In genomic region chr4:126750723-126751122, GRCh38 we compare ENCODE assay signal across 27 cellular contexts.
"Had no signal": no experiment of that assay in that cellular context is flagged by ENCODE, and none has a peak within 500 bp of the region (broad histone marks: within the 10 kb centered on the region; RNA-seq: fewer than 3 reads in every experiment).

No MANE protein-coding gene starts in this region.

- FAIRE-seq: astrocyte, endothelial cell of umbilical vein, small intestine, TTC549 had no signal

- DNase-seq: activated CD4-positive, alpha-beta memory T cell treated with anti-CD3 and anti-CD28 coated beads for 36 hours; activated CD4-positive, alpha-beta T cell treated with anti-CD3 and anti-CD28 coated beads for 48 hours; activated CD8-positive, alpha-beta memory T cell treated with anti-CD3 and anti-CD28 coated beads, Interleukin-2, amount 50 U/mL, for 48 hours; activated gamma-delta T cell; activated naive CD4-positive, alpha-beta T cell treated with anti-CD3 and anti-CD28 coated beads, Interleukin-2, amount 10 ng/mL, durations not matched to agents 7 days and 5 days; activated naive CD8-positive, alpha-beta T cell treated with anti-CD3 and anti-CD28 coated beads, Interleukin-2, amount 10 ng/mL, durations not matched to agents 7 days and 5 days; activated T-cell treated with anti-CD3 and anti-CD28 coated beads, Interleukin-2, amount 50 U/mL, for 24 hours; amniotic stem cell; brain microvascular endothelial cell; central memory CD4-positive, alpha-beta T cell; head of caudate nucleus; midbrain; naive thymus-derived CD4-positive, alpha-beta T cell; ovary; sigmoid colon; small intestine; stimulated activated CD4-positive, alpha-beta T cell treated with anti-CD3 and anti-CD28 coated beads, Interleukin-4, amount 100 ng/mL, for 24 hours; T-helper 9 cell; trophoblast cell; WERI-Rb-1 had no signal

- H3K27me3 ChIP-seq: brain microvascular endothelial cell, ovary, sigmoid colon, vagina had no signal

- H3K4me1 ChIP-seq: sigmoid colon, vagina had no signal

- H3K4me3 ChIP-seq: ovary, sigmoid colon, thoracic aorta, vagina had no signal

- H3K36me3 ChIP-seq: brain microvascular endothelial cell, ovary, sigmoid colon, thoracic aorta, vagina, WERI-Rb-1 had no signal

- ATAC-seq: activated CD4-positive, CD25-positive, alpha-beta regulatory T cell treated with anti-CD3 and anti-CD28 coated beads, Interleukin-2, amount 50 U/mL, for 24 hours; naive thymus-derived CD4-positive, alpha-beta T cell; stimulated activated effector memory CD8-positive, alpha-beta T cell treated with anti-CD3 and anti-CD28 coated beads, Interleukin-12 subunit alpha, Interleukin-12 subunit beta, amount 100 ng/mL, for 72 hours had no signal

- H3K9me3 ChIP-seq: ovary, thoracic aorta, vagina had no signal

- H3K27ac ChIP-seq: brain microvascular endothelial cell, ovary, sigmoid colon, thoracic aorta, vagina, WERI-Rb-1 had no signal
